Comparison of ENCODE assay signal across 28 cellular contexts in genomic region chr20:41923604-41924003, GRCh38.
"Had no signal": no experiment of that assay in that cellular context is flagged by ENCODE, and none has a peak within 500 bp of the region (broad histone marks: within the 10 kb centered on the region; RNA-seq: fewer than 3 reads in every experiment).

No MANE protein-coding gene starts in this region.

- H3K4me3 Mint-ChIP-seq: naive B cell; naive thymus-derived CD8-positive, alpha-beta T cell; natural killer cell treated with Interleukin-12 subunit alpha and Interleukin-12 subunit beta and Interleukin-15 and Interleukin-18, amount 100 ng/mL, for 72 hours; nephron progenitor cell; neural progenitor cell; stimulated activated effector memory CD8-positive, alpha-beta T cell treated with anti-CD3 and anti-CD28 coated beads, Interleukin-12 subunit alpha, Interleukin-12 subunit beta, amount 100 ng/mL, for 72 hours; stimulated activated naive B cell treated with anti-CD40 and anti-IgM and Interleukin-4, amounts not matched to agents 10 μg/mL and 1 μg/mL and 100 μg/mL, for 72 hours; stimulated activated naive CD8-positive, alpha-beta T cell treated with anti-CD3 and anti-CD28 coated beads, Interleukin-15, Interleukin-2, amounts not matched to agents 100 ng/mL and 50 ng/mL, for 24 hours; type B pancreatic cell had no signal

- ATAC-seq: naive thymus-derived CD8-positive, alpha-beta T cell; natural killer cell treated with Interleukin-12 subunit alpha and Interleukin-12 subunit beta and Interleukin-15 and Interleukin-18, amount 100 ng/mL, for 72 hours; pancreas; psoas muscle; right cardiac atrium; right lobe of liver; stimulated activated effector memory CD8-positive, alpha-beta T cell treated with anti-CD3 and anti-CD28 coated beads, Interleukin-12 subunit alpha, Interleukin-12 subunit beta, amount 100 ng/mL, for 72 hours; stimulated activated naive B cell treated with anti-CD40 and anti-IgM and Interleukin-4, amounts not matched to agents 10 μg/mL and 1 μg/mL and 100 μg/mL, for 72 hours; upper lobe of right lung had no signal

- H3K36me3 Mint-ChIP-seq: naive B cell; natural killer cell treated with Interleukin-12 subunit alpha and Interleukin-12 subunit beta and Interleukin-15 and Interleukin-18, amount 100 ng/mL, for 72 hours; neural progenitor cell; stimulated activated effector memory CD8-positive, alpha-beta T cell treated with anti-CD3 and anti-CD28 coated beads, Interleukin-12 subunit alpha, Interleukin-12 subunit beta, amount 100 ng/mL, for 72 hours; stimulated activated naive B cell treated with anti-CD40 and anti-IgM and Interleukin-4, amounts not matched to agents 10 μg/mL and 1 μg/mL and 100 μg/mL, for 72 hours; type B pancreatic cell had no signal

- H3K4me1 Mint-ChIP-seq: naive B cell; naive thymus-derived CD8-positive, alpha-beta T cell; stimulated activated effector memory CD8-positive, alpha-beta T cell treated with anti-CD3 and anti-CD28 coated beads, Interleukin-12 subunit alpha, Interleukin-12 subunit beta, amount 100 ng/mL, for 72 hours; stimulated activated naive B cell treated with anti-CD40 and anti-IgM and Interleukin-4, amounts not matched to agents 10 μg/mL and 1 μg/mL and 100 μg/mL, for 72 hours had no signal

- H3K27ac Mint-ChIP-seq: naive B cell; naive thymus-derived CD8-positive, alpha-beta T cell; natural killer cell treated with Interleukin-12 subunit alpha and Interleukin-12 subunit beta and Interleukin-15 and Interleukin-18, amount 100 ng/mL, for 72 hours; neural progenitor cell; progenitor cell of endocrine pancreas; stimulated activated effector memory CD8-positive, alpha-beta T cell treated with anti-CD3 and anti-CD28 coated beads, Interleukin-12 subunit alpha, Interleukin-12 subunit beta, amount 100 ng/mL, for 72 hours; stimulated activated naive B cell treated with anti-CD40 and anti-IgM and Interleukin-4, amounts not matched to agents 10 μg/mL and 1 μg/mL and 100 μg/mL, for 72 hours; stimulated activated naive CD8-positive, alpha-beta T cell treated with anti-CD3 and anti-CD28 coated beads, Interleukin-15, Interleukin-2, amounts not matched to agents 100 ng/mL and 50 ng/mL, for 24 hours; type B pancreatic cell had no signal

- DNase-seq: naive B cell; naive thymus-derived CD8-positive, alpha-beta T cell; nephron progenitor cell; occipital lobe; pancreas; posterior cingulate gyrus; psoas muscle; right cardiac atrium; right lobe of liver; sigmoid colon; small intestine; stimulated activated CD4-positive, alpha-beta T cell treated with anti-CD3 and anti-CD28 coated beads, Interleukin-15, amount 100 ng/mL, for 24 hours; stimulated activated CD4-positive, alpha-beta T cell treated with anti-CD3 and anti-CD28 coated beads, Interleukin-2, amount 100 ng/mL, for 24 hours; stimulated activated CD4-positive, alpha-beta T cell treated with anti-CD3 and anti-CD28 coated beads, Interleukin-2, amount 100 ng/mL, for 48 hours; stimulated activated CD4-positive, alpha-beta T cell treated with anti-CD3 and anti-CD28 coated beads, Interleukin-4, amount 100 ng/mL, for 24 hours; stimulated activated naive B cell treated with anti-CD40 and anti-IgM and Interleukin-4, amounts not matched to agents 10 μg/mL and 1 μg/mL and 100 μg/mL, for 72 hours; stimulated activated naive CD4-positive, alpha-beta T cell treated with Interleukin-2 at 50 U/mL for 16 hours; stomach; thyroid gland; transverse colon; upper lobe of right lung; uterus had no signal

- H3K9me3 Mint-ChIP-seq: nephron progenitor cell; neural progenitor cell; stimulated activated effector memory CD8-positive, alpha-beta T cell treated with anti-CD3 and anti-CD28 coated beads, Interleukin-12 subunit alpha, Interleukin-12 subunit beta, amount 100 ng/mL, for 72 hours; stimulated activated naive B cell treated with anti-CD40 and anti-IgM and Interleukin-4, amounts not matched to agents 10 μg/mL and 1 μg/mL and 100 μg/mL, for 72 hours; stimulated activated naive CD8-positive, alpha-beta T cell treated with anti-CD3 and anti-CD28 coated beads, Interleukin-15, Interleukin-2, amounts not matched to agents 100 ng/mL and 50 ng/mL, for 24 hours; type B pancreatic cell had no signal
